ENCODE assay signal across 14 cellular contexts in genomic region chr9:79134654-79135053, GRCh38.
A peak's percentile ranks its signal among the peaks of the same experiment; 100 is the strongest.
DNase-seq lines count a peak whose midpoint lies in the region; ATAC-seq, FAIRE-seq and TF ChIP-seq lines count a peak whose summit lies in the region.
"Had no signal": no experiment of that assay in that cellular context is flagged by ENCODE, and none has a peak within 500 bp of the region (broad histone marks: within the 10 kb centered on the region; RNA-seq: fewer than 3 reads in every experiment).

No MANE protein-coding gene starts in this region.

- CTCF ChIA-PET in GM12878 (lab: Yijun Ruan, JAX), result interaction anchor here (1.2 kb wide), 1 partner anchor 17 kb away, joined by 3 read pairs; no protein-coding TSS in a partner anchor

- no peak for TF ChIP-seq EP300 in GM12878 (IDR thresholded peaks at IDR 0.05; ENCODE audit: borderline replicate concordance in 1 of 2, control insufficient read depth in 1 of 2, low read depth in 2 of 2, low read length in 2 of 2)

- no peak for FAIRE-seq in GM12878 (lab: Jason Lieb, UNC)

- TF ChIP-seq RAD21 in GM12878 (IDR thresholded peaks at IDR 0.05; ENCODE audit: insufficient read depth, low read depth, low read length), result no peak

- no peaks in the 10 kb centered on the region for H3K79me2 ChIP-seq in Loucy (ENCODE audit: insufficient read depth, low read length)
- no peaks in the 10 kb centered on the region for H3K79me2 ChIP-seq in GM12878 (ENCODE audit: control insufficient read depth, insufficient read depth, low read length)

- BruUV-seq in GM12878 (replicated peaks; lab: Mats Ljungman, UMichigan), result no TSS peak

- no peaks in the 10 kb centered on the region for H3K9me3 Mint-ChIP-seq in nephron progenitor cell
- H3K9me3 Mint-ChIP-seq: activated B cell treated with CpG ODN at 0.5 μM for 24 hours; stimulated activated naive B cell treated with anti-CD40 and anti-IgM and Interleukin-4, amounts not matched to agents 10 μg/mL and 1 μg/mL and 100 μg/mL, for 72 hours had no signal

- no peaks in the 10 kb centered on the region for H4K20me1 ChIP-seq in Loucy (ENCODE audit: insufficient read depth, low read length, poor library complexity, severe bottlenecking)
- H4K20me1 ChIP-seq in GM12878 (ENCODE audit: control insufficient read depth, insufficient read depth), result no peaks in the 10 kb centered on the region

- no peaks in the 10 kb centered on the region for H3F3A ChIP-seq in Loucy (ENCODE audit: low read depth)

- H3K9me3 ChIP-seq in Loucy (ENCODE audit: insufficient read depth, low read depth, low read length), result no peaks in the 10 kb centered on the region
- H3K9me3 ChIP-seq in GM12878 (replicated peaks; ENCODE audit: control insufficient read depth, insufficient read depth, low read length), result no peaks in the 10 kb centered on the region
- H3K9me3 ChIP-seq in heart right ventricle, result no peaks in the 10 kb centered on the region
- H3K9me3 ChIP-seq: body of pancreas, sigmoid colon had no signal

- intact Hi-C loops in GM12878 (cut with micrococcal nuclease; ENCODE audit: unreplicated experiment) (loop anchor here (10.0 kb wide), 3 partner anchors 310 to 1040 kb away; no protein-coding TSS in a partner anchor), heart right ventricle (cut with DNase I) (no loop called here)

- H3K9me2 ChIP-seq in Loucy (replicated peaks; ENCODE audit: low read depth, low read length), result no peaks in the 10 kb centered on the region

- H3K4me1 ChIP-seq in Loucy (ENCODE audit: insufficient read depth, low read length, poor library complexity, severe bottlenecking) (peaks cover 17% of the 10 kb centered on the region), GM12878 (ENCODE audit: control insufficient read depth, insufficient read depth, low read length) (no peaks in the 10 kb centered on the region), heart right ventricle (no peaks in the 10 kb centered on the region)
- H3K4me1 ChIP-seq: body of pancreas, sigmoid colon had no signal

- TF ChIP-seq POLR2A in GM12878 (IDR thresholded peaks at IDR 0.05; ENCODE audit: low read depth, low read length), result no peak

- SMC1A ChIA-PET in GM12878 (lab: Charles Lee; ENCODE audit: uncharacterized antibody, unreplicated experiment), result no interaction called here

- no peaks in the 10 kb centered on the region for H3K27me3 Mint-ChIP-seq in nephron progenitor cell (ENCODE audit: low read depth, poor library complexity)
- H3K27me3 Mint-ChIP-seq: stimulated activated naive B cell treated with anti-CD40 and anti-IgM and Interleukin-4, amounts not matched to agents 10 μg/mL and 1 μg/mL and 100 μg/mL, for 72 hours had no signal

- H3K9ac ChIP-seq in Loucy (ENCODE audit: low read depth, low read length, poor library complexity, severe bottlenecking) (no peak overlapping the region), GM12878 (ENCODE audit: control insufficient read depth, insufficient read depth, low read length) (no peak overlapping the region)

- in situ Hi-C loops in GM12878 (cut with MboI), result no loop called here

- no peak overlapping the region for H3K27ac ChIP-seq in GM12878 (ENCODE audit: control insufficient read depth, insufficient read depth)
- H3K27ac ChIP-seq in heart right ventricle, result no peak overlapping the region
- H3K27ac ChIP-seq: 22Rv1, body of pancreas, sigmoid colon had no signal

- H3K4me2 ChIP-seq in Loucy (ENCODE audit: low read depth, low read length, poor library complexity, severe bottlenecking) (no peak overlapping the region), GM12878 (ENCODE audit: control insufficient read depth, insufficient read depth) (no peak overlapping the region)

- DNase-seq in DMS 273 (lab: John Stamatoyannopoulos, UW; ENCODE audit: unreplicated experiment) (peak; percentile 42), DMS 273 treated with DMSO at 0.1 percent for 48 hours (lab: John Stamatoyannopoulos, UW) (no peak), GM12878 (ENCODE audit: low read depth, low spot score) (no peak), nephron progenitor cell (peak; percentile 13), heart right ventricle (no peak)
- DNase-seq: activated B cell treated with CpG ODN at 0.5 μM for 24 hours; NCI-H187; sigmoid colon; stimulated activated naive B cell treated with anti-CD40 and anti-IgM and Interleukin-4, amounts not matched to agents 10 μg/mL and 1 μg/mL and 100 μg/mL, for 72 hours had no signal

- H3K4me3 Mint-ChIP-seq in nephron progenitor cell, result no peak overlapping the region
- H3K4me3 Mint-ChIP-seq: activated B cell treated with CpG ODN at 0.5 μM for 24 hours; stimulated activated naive B cell treated with anti-CD40 and anti-IgM and Interleukin-4, amounts not matched to agents 10 μg/mL and 1 μg/mL and 100 μg/mL, for 72 hours had no signal

- POLR2A ChIA-PET in GM12878 (lab: Charles Lee), result no interaction called here

- RAD21 ChIA-PET in GM12878 (lab: Charles Lee; ENCODE audit: unreplicated experiment), result no interaction called here

- H3K4me3 ChIP-seq in Loucy (ENCODE audit: low read length, poor library complexity, severe bottlenecking) (no peak overlapping the region), GM12878 (no peak overlapping the region), heart right ventricle (no peak overlapping the region)
- H3K4me3 ChIP-seq: body of pancreas, sigmoid colon had no signal

- H3K4me1 Mint-ChIP-seq in nephron progenitor cell, result peaks cover 12% of the 10 kb centered on the region

- ATAC-seq in GM12878 (no peak), heart right ventricle (no peak), GM19452 (IDR thresholded peaks at IDR 0.05; ENCODE audit: unreplicated experiment) (no peak), GM21576 (IDR thresholded peaks at IDR 0.05; ENCODE audit: unreplicated experiment) (no peak)
- ATAC-seq: body of pancreas had no signal

- no peak overlapping the region for H3K27ac Mint-ChIP-seq in nephron progenitor cell
- H3K27ac Mint-ChIP-seq: activated B cell treated with CpG ODN at 0.5 μM for 24 hours; stimulated activated naive B cell treated with anti-CD40 and anti-IgM and Interleukin-4, amounts not matched to agents 10 μg/mL and 1 μg/mL and 100 μg/mL, for 72 hours had no signal

- 24% methylated on average over 5 of the region's 5 CpGs for WGBS in GM12878 (ENCODE audit: insufficient coverage, insufficient replicate concordance, low lambda C conversion rate, missing lambda C conversion rate)
- WGBS in heart right ventricle, 2 donors, result 37 to 38% methylated on average over 5 of the region's 5 CpGs

- H2AFZ ChIP-seq in Loucy (ENCODE audit: low read length), result no peak overlapping the region
- H2AFZ ChIP-seq in GM12878 (ENCODE audit: control insufficient read depth, low read depth, low read length), result no peak overlapping the region

- no peaks in the 10 kb centered on the region for H3K36me3 ChIP-seq in Loucy (ENCODE audit: insufficient read depth, low read length)
- H3K36me3 ChIP-seq in GM12878 (ENCODE audit: control insufficient read depth in 2 of 2, insufficient read depth in 2 of 2, low read length in 1 of 2), result no peaks in the 10 kb centered on the region
- H3K36me3 ChIP-seq in heart right ventricle, result no peaks in the 10 kb centered on the region
- H3K36me3 ChIP-seq: sigmoid colon had no signal

- TF ChIP-seq CTCF in Loucy (conservative IDR thresholded peaks at IDR 0.05; ENCODE audit: low read length) (peak; percentile 56), GM12878 (IDR thresholded peaks at IDR 0.05 in 2 of 3, conservative IDR thresholded peaks at IDR 0.05 in 1 of 3; ENCODE audit: control insufficient read depth in 2 of 3, extremely low read depth in 1 of 3, insufficient read depth in 1 of 3, low read depth in 3 of 3, low read length in 3 of 3) (no peak), nephron progenitor cell (IDR thresholded peaks at IDR 0.05) (peak; percentile 34), heart right ventricle (IDR thresholded peaks at IDR 0.05) (no peak)

- H3K36me3 Mint-ChIP-seq in nephron progenitor cell (ENCODE audit: low read depth), result no peaks in the 10 kb centered on the region
- H3K36me3 Mint-ChIP-seq: stimulated activated naive B cell treated with anti-CD40 and anti-IgM and Interleukin-4, amounts not matched to agents 10 μg/mL and 1 μg/mL and 100 μg/mL, for 72 hours had no signal

- H3K27me3 ChIP-seq in Loucy (ENCODE audit: insufficient read depth, low read length, poor library complexity, severe bottlenecking), result no peaks in the 10 kb centered on the region
- no peaks in the 10 kb centered on the region for H3K27me3 ChIP-seq in GM12878 (replicated peaks in 1 of 2; ENCODE audit: control insufficient read depth in 2 of 2, insufficient read depth in 2 of 2, low read length in 1 of 2)
- H3K27me3 ChIP-seq in heart right ventricle, result no peaks in the 10 kb centered on the region
- H3K27me3 ChIP-seq: body of pancreas, sigmoid colon had no signal

TF ChIP-seq in GM12878, 131 proteins besides CTCF, POLR2A, EP300 and RAD21 (continues in another document):
- TF ChIP-seq, protein P1, sequence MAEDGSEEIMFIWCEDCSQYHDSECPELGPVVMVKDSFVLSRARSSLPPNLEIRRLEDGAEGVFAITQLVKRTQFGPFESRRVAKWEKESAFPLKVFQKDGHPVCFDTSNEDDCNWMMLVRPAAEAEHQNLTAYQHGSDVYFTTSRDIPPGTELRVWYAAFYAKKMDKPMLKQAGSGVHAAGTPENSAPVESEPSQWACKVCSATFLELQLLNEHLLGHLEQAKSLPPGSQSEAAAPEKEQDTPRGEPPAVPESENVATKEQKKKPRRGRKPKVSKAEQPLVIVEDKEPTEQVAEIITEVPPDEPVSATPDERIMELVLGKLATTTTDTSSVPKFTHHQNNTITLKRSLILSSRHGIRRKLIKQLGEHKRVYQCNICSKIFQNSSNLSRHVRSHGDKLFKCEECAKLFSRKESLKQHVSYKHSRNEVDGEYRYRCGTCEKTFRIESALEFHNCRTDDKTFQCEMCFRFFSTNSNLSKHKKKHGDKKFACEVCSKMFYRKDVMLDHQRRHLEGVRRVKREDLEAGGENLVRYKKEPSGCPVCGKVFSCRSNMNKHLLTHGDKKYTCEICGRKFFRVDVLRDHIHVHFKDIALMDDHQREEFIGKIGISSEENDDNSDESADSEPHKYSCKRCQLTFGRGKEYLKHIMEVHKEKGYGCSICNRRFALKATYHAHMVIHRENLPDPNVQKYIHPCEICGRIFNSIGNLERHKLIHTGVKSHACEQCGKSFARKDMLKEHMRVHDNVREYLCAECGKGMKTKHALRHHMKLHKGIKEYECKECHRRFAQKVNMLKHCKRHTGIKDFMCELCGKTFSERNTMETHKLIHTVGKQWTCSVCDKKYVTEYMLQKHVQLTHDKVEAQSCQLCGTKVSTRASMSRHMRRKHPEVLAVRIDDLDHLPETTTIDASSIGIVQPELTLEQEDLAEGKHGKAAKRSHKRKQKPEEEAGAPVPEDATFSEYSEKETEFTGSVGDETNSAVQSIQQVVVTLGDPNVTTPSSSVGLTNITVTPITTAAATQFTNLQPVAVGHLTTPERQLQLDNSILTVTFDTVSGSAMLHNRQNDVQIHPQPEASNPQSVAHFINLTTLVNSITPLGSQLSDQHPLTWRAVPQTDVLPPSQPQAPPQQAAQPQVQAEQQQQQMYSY (CRISPR knock-in tag; IDR thresholded peaks at IDR 0.05), result no peak
- TF ChIP-seq SMC3 (IDR thresholded peaks at IDR 0.05; ENCODE audit: borderline replicate concordance, low read length) (peak; percentile 25; the same call in 1 of the 2 replicates), RUNX3 (IDR thresholded peaks at IDR 0.05; ENCODE audit: low read length) (no peak)

Comparison
In these comparisons a context has a peak if more than half of its experiments do, and no peak if none do; other contexts are left out.
1. DNase-seq: peak in DMS 273 (single experiment) and nephron progenitor cell (single experiment); none in DMS 273 treated with DMSO at 0.1 percent for 48 hours (single experiment), GM12878 (single experiment) and heart right ventricle (0 of 2).
2. CTCF ChIP-seq: peak in Loucy (single experiment) and nephron progenitor cell (single experiment); none in GM12878 (0 of 3) and heart right ventricle (0 of 9).